In genomic region chr5:140145818-140146522, GRCh38 we compare ENCODE assay signal across 8 cellular contexts. TPM values are rescaled to one million over a fixed set of nuclear protein-coding genes. Genes with fewer than 3 reads are reported as not detected.
A peak's percentile ranks its signal among the peaks of the same experiment; 100 is the strongest.
DNase-seq lines count a peak whose midpoint lies in the region; ATAC-seq and TF ChIP-seq lines count a peak whose summit lies in the region.

No MANE protein-coding gene starts in this region.

- H3K27me3 Mint-ChIP-seq in Calu3 (ENCODE audit: unreplicated experiment), result peaks cover 25% of the 10 kb centered on the region
- peaks cover 27% of the 10 kb centered on the region for H3K27me3 Mint-ChIP-seq in activated naive CD8-positive, alpha-beta T cell treated with anti-CD3 and anti-CD28 coated beads for 36 hours

- no peaks in the 10 kb centered on the region for H3K36me3 Mint-ChIP-seq in Calu3 (ENCODE audit: insufficient read depth, unreplicated experiment)
- H3K36me3 Mint-ChIP-seq in activated naive CD8-positive, alpha-beta T cell treated with anti-CD3 and anti-CD28 coated beads for 36 hours, result no peaks in the 10 kb centered on the region

- ATAC-seq in HG02623 (IDR thresholded peaks at IDR 0.05; ENCODE audit: unreplicated experiment) (peak; percentile 40), RWPE2 (ENCODE audit: low read depth) (peak; percentile 90), Right ventricle myocardium superior (ENCODE audit: poor library complexity) (peak; percentile 98)

- H2AFZ ChIP-seq in osteoblast (ENCODE audit: low read length), result no peak overlapping the region

- TF ChIP-seq CTCF in Calu3 (IDR thresholded peaks at IDR 0.05; ENCODE audit: unreplicated experiment) (peak; percentile 91), RWPE2 (IDR thresholded peaks at IDR 0.05; ENCODE audit: poor library complexity, severe bottlenecking) (peak; percentile 89), osteoblast (IDR thresholded peaks at IDR 0.05; ENCODE audit: extremely low read depth, low read depth, low read length) (peak; percentile 61)

- H3K27ac ChIP-seq in RWPE2 (ENCODE audit: poor library complexity, severe bottlenecking), result no peak overlapping the region
- no peak overlapping the region for H3K27ac ChIP-seq in osteoblast (ENCODE audit: low read depth, low read length)
- no peak overlapping the region for H3K27ac ChIP-seq in thymus (ENCODE audit: low read depth)

- H3K4me1 ChIP-seq in RWPE2 (ENCODE audit: insufficient read depth, poor library complexity, severe bottlenecking) (no peaks in the 10 kb centered on the region), osteoblast (ENCODE audit: insufficient read depth, low read length) (peaks cover 10% of the 10 kb centered on the region), thymus (ENCODE audit: control insufficient read depth, insufficient read depth, low read length) (peaks cover 6% of the 10 kb centered on the region)

- H3K4me3 ChIP-seq in RWPE2 (ENCODE audit: severe bottlenecking), result peak overlapping the region; percentile 17
- H3K4me3 ChIP-seq in osteoblast (ENCODE audit: insufficient read depth, low read length), result peak overlapping the region; percentile 62
- peak overlapping the region; percentile 10 for H3K4me3 ChIP-seq in thymus (ENCODE audit: low read length)

- no peaks in the 10 kb centered on the region for H3K36me3 ChIP-seq in RWPE2 (ENCODE audit: low read depth)
- H3K36me3 ChIP-seq in osteoblast (ENCODE audit: insufficient read depth, low read length), result no peaks in the 10 kb centered on the region
- H3K36me3 ChIP-seq in thymus (ENCODE audit: control insufficient read depth, insufficient read depth), result no peaks in the 10 kb centered on the region

- intact Hi-C loops in Calu3 (cut with micrococcal nuclease; ENCODE audit: unreplicated experiment) (no loop called here), Right ventricle myocardium superior (cut with DNase I) (loop anchor here (10.0 kb wide), 1 partner anchor 361 kb away; no protein-coding TSS in a partner anchor)

- H3K27me3 ChIP-seq in RWPE2 (ENCODE audit: insufficient read depth, poor library complexity, severe bottlenecking), result no peaks in the 10 kb centered on the region
- no peaks in the 10 kb centered on the region for H3K27me3 ChIP-seq in osteoblast (ENCODE audit: insufficient read depth, low read length)
- H3K27me3 ChIP-seq in thymus (ENCODE audit: control insufficient read depth, insufficient read depth), result peaks cover 35% of the 10 kb centered on the region

- H3K27ac Mint-ChIP-seq in Calu3 (ENCODE audit: unreplicated experiment), result no peak overlapping the region
- no peak overlapping the region for H3K27ac Mint-ChIP-seq in activated naive CD8-positive, alpha-beta T cell treated with anti-CD3 and anti-CD28 coated beads for 36 hours

- peaks cover 15% of the 10 kb centered on the region for H3K4me1 Mint-ChIP-seq in Calu3 (ENCODE audit: low read depth, unreplicated experiment)
- peaks cover 14% of the 10 kb centered on the region for H3K4me1 Mint-ChIP-seq in activated naive CD8-positive, alpha-beta T cell treated with anti-CD3 and anti-CD28 coated beads for 36 hours

- peaks cover 93% of the 10 kb centered on the region for H4K20me1 ChIP-seq in osteoblast (ENCODE audit: insufficient read depth, low read length)

- peaks cover 56% of the 10 kb centered on the region for H3K79me2 ChIP-seq in osteoblast (ENCODE audit: insufficient read depth, low read length)

- no TSS peak for BruUV-seq in Calu3 (replicated peaks; lab: Mats Ljungman, UMichigan)

- peak overlapping the region; percentile 65 for H3K4me3 Mint-ChIP-seq in Calu3 (ENCODE audit: low read depth, unreplicated experiment)
- H3K4me3 Mint-ChIP-seq in activated naive CD8-positive, alpha-beta T cell treated with anti-CD3 and anti-CD28 coated beads for 36 hours, result peak overlapping the region; percentile 57

- WGBS in thymus, result 2% methylated on average over 64 of the region's 64 CpGs

- peak overlapping the region; percentile 79 for H3K4me2 ChIP-seq in osteoblast (ENCODE audit: insufficient read depth, low read length)

- H3K9me3 ChIP-seq in RWPE2 (ENCODE audit: severe bottlenecking) (no peaks in the 10 kb centered on the region), osteoblast (ENCODE audit: low read depth, low read length) (no peaks in the 10 kb centered on the region), thymus (ENCODE audit: control insufficient read depth) (no peaks in the 10 kb centered on the region)

- no peaks in the 10 kb centered on the region for H3K9me3 Mint-ChIP-seq in Calu3 (ENCODE audit: low read depth, unreplicated experiment)
- no peaks in the 10 kb centered on the region for H3K9me3 Mint-ChIP-seq in activated naive CD8-positive, alpha-beta T cell treated with anti-CD3 and anti-CD28 coated beads for 36 hours

- CTCF ChIA-PET in Calu3 (lab: Charles Lee), result interaction anchor here (0.5 to 2.3 kb wide), 19 partner anchors 9 to 547 kb away, joined by 3 to 9 read pairs (median 5); partner anchors contain the start of gene HBEGF

- DNase-seq in Calu3, result peak; percentile 90
- no peak for DNase-seq in RWPE2 (ENCODE audit: low spot score)
- DNase-seq in activated naive CD8-positive, alpha-beta T cell treated with anti-CD3 and anti-CD28 coated beads for 36 hours, result peak; percentile 74
- DNase-seq in Right ventricle myocardium superior, result peak; percentile 87
- DNase-seq in osteoblast (ENCODE audit: insufficient read length, low spot score, missing footprints), result peak; percentile 99
- DNase-seq in cerebellar nuclear complex (lab: John Stamatoyannopoulos, UW), result no peak

RNA-seq across cellular contexts. Expression of gene IGIP, which starts 20.2 kb away (rescaled TPM):
- total RNA-seq in Calu3 (2022) (5.9 and 6.2 TPM in 2 replicates), Right ventricle myocardium superior (10.4 TPM), osteoblast (10.5 and 13.0 TPM in 2 replicates)
- total RNA-seq in activated naive CD8-positive, alpha-beta T cell treated with anti-CD3 and anti-CD28 coated beads for 36 hours, result 1 to 10 TPM; 1.2 to 1.3 TPM
- polyA plus RNA-seq in thymus, result 9.2 TPM

RNA-seq across cellular contexts. Expression of gene CYSTM1, which starts 29.0 kb away (rescaled TPM):
- total RNA-seq in Calu3 (2022) (198 and 259 TPM in 2 replicates), Right ventricle myocardium superior (58.3 TPM), osteoblast (24.2 and 27.9 TPM in 2 replicates)
- total RNA-seq in activated naive CD8-positive, alpha-beta T cell treated with anti-CD3 and anti-CD28 coated beads for 36 hours, result 10 to 100 TPM; 16.0 to 17.0 TPM
- 44.7 TPM for polyA plus RNA-seq in thymus

RNA-seq across cellular contexts. Expression of gene PURA, which starts 32.1 kb away (rescaled TPM):
- total RNA-seq in Calu3 (2022) (16.2 and 16.7 TPM in 2 replicates), Right ventricle myocardium superior (22.2 TPM), osteoblast (29.7 and 30.1 TPM in 2 replicates)
- 1 to 10 TPM; 9.7 to 9.9 TPM for total RNA-seq in activated naive CD8-positive, alpha-beta T cell treated with anti-CD3 and anti-CD28 coated beads for 36 hours
- 5.9 TPM for polyA plus RNA-seq in thymus

Comparison
In these comparisons a context has a peak if more than half of its experiments do, and no peak if none do; other contexts are left out.
1. DNase-seq: peak in Calu3 (single experiment), activated naive CD8-positive, alpha-beta T cell treated with anti-CD3 and anti-CD28 coated beads for 36 hours (single experiment), Right ventricle myocardium superior (single experiment) and osteoblast (single experiment); none in RWPE2 (single experiment) and cerebellar nuclear complex (0 of 2).
2. ATAC-seq: peak in every context shown above with its lines; median percentile 98 in Right ventricle myocardium superior; 90 in RWPE2; 40 in HG02623.
3. H3K4me3 ChIP-seq: peak in every context shown above with its lines; median percentile 62 in osteoblast; 17 in RWPE2; 10 in thymus.
4. Peak in every context shown above with its lines, with median percentiles within 50 percentile points of each other: CTCF ChIP-seq.